In the genomic region with DNA sequence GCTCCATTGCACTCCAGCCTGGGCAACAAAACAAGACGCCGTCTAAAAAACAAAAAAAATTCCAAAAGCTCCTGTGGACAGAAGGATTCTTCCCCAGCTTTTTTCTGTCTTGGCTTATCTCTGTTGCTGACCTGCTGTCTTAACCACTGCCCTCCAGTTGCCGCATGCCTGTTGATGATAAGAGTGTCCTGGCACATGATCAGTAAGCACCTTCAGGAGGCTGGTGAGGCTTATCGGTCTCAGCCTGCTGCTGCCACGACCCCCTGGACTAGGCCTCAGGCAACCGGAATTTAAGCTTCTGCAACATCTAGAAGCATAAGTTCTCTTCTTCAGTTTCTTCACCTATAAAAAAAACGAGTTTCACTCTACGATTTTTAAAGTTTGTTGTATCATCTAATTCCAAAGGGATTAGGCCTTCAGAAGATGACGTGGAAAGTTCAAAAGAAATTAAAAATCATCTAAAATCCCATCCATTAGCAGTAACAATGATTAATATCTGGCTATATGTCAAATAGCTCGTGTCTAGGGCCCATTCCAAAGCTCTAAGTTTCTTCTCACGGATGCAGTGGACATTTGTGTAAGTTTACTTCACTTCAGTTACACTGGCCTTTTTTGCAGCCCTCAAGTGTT, we compare ENCODE assay signal across 1 cellular context.
TF ChIP-seq lines count a peak whose summit lies in the region.

No MANE protein-coding gene starts in this region.

TF ChIP-seq in K562, 482 proteins besides CTCF, POLR2A, EP300 and RAD21 (continued from another document and continues in another):
- peak; percentile 44; the same call in 1 of the 2 replicates for TF ChIP-seq GABPB1 (CRISPR knock-in tag; IDR thresholded peaks at IDR 0.05)
- peak; percentile 82 for TF ChIP-seq ETV1 (tag; conservative IDR thresholded peaks at IDR 0.05; ENCODE audit: low read depth)
- TF ChIP-seq BRD9 (IDR thresholded peaks at IDR 0.05; ENCODE audit: low read depth, partially characterized antibody) = peak; percentile 67
- no peak for TF ChIP-seq ZNF764 (CRISPR knock-in tag; IDR thresholded peaks at IDR 0.05; ENCODE audit: low read depth)
- TF ChIP-seq, protein P1, sequence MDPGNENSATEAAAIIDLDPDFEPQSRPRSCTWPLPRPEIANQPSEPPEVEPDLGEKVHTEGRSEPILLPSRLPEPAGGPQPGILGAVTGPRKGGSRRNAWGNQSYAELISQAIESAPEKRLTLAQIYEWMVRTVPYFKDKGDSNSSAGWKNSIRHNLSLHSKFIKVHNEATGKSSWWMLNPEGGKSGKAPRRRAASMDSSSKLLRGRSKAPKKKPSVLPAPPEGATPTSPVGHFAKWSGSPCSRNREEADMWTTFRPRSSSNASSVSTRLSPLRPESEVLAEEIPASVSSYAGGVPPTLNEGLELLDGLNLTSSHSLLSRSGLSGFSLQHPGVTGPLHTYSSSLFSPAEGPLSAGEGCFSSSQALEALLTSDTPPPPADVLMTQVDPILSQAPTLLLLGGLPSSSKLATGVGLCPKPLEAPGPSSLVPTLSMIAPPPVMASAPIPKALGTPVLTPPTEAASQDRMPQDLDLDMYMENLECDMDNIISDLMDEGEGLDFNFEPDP (CRISPR knock-in tag; IDR thresholded peaks at IDR 0.05) = no peak
- no peak for TF ChIP-seq WHSC1 (IDR thresholded peaks at IDR 0.05; ENCODE audit: low read length)
- TF ChIP-seq NR2C1 (IDR thresholded peaks at IDR 0.05) = peak; percentile 70
- TF ChIP-seq NR2C1 (tag; IDR thresholded peaks at IDR 0.05) = peak; percentile 85
- TF ChIP-seq JUN (IDR thresholded peaks at IDR 0.05; ENCODE audit: borderline replicate concordance, low read depth, low read length) = peak; percentile 60; the same call in 1 of the 2 replicates
- no peak for TF ChIP-seq JUN (CRISPR knock-in tag; IDR thresholded peaks at IDR 0.05; ENCODE audit: borderline replicate concordance)
- TF ChIP-seq, protein P2, sequence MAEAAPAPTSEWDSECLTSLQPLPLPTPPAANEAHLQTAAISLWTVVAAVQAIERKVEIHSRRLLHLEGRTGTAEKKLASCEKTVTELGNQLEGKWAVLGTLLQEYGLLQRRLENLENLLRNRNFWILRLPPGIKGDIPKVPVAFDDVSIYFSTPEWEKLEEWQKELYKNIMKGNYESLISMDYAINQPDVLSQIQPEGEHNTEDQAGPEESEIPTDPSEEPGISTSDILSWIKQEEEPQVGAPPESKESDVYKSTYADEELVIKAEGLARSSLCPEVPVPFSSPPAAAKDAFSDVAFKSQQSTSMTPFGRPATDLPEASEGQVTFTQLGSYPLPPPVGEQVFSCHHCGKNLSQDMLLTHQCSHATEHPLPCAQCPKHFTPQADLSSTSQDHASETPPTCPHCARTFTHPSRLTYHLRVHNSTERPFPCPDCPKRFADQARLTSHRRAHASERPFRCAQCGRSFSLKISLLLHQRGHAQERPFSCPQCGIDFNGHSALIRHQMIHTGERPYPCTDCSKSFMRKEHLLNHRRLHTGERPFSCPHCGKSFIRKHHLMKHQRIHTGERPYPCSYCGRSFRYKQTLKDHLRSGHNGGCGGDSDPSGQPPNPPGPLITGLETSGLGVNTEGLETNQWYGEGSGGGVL (CRISPR knock-in tag; IDR thresholded peaks at IDR 0.05) = no peak
- TF ChIP-seq, protein P3, sequence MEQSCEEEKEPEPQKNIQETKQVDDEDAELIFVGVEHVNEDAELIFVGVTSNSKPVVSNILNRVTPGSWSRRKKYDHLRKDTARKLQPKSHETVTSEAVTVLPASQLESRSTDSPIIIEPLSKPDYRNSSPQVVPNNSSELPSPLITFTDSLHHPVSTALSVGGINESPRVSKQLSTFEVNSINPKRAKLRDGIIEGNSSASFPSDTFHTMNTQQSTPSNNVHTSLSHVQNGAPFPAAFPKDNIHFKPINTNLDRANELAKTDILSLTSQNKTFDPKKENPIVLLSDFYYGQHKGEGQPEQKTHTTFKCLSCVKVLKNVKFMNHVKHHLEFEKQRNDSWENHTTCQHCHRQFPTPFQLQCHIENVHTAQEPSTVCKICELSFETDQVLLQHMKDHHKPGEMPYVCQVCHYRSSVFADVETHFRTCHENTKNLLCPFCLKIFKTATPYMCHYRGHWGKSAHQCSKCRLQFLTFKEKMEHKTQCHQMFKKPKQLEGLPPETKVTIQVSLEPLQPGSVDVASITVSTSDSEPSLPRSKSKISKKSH (CRISPR knock-in tag; IDR thresholded peaks at IDR 0.05) = no peak
- peak; percentile 98 for TF ChIP-seq STAT5A (IDR thresholded peaks at IDR 0.05; ENCODE audit: borderline replicate concordance, low read length)
- no peak for TF ChIP-seq NR4A1 (CRISPR knock-in tag; IDR thresholded peaks at IDR 0.05)
- TF ChIP-seq NR4A1 (tag; IDR thresholded peaks at IDR 0.05) = peak; percentile 96
- no peak for TF ChIP-seq PURB (CRISPR knock-in tag; IDR thresholded peaks at IDR 0.05; ENCODE audit: low read depth)
- no peak for TF ChIP-seq ILK (tag; IDR thresholded peaks at IDR 0.05; ENCODE audit: borderline replicate concordance, low read depth)
- TF ChIP-seq, protein P4, sequence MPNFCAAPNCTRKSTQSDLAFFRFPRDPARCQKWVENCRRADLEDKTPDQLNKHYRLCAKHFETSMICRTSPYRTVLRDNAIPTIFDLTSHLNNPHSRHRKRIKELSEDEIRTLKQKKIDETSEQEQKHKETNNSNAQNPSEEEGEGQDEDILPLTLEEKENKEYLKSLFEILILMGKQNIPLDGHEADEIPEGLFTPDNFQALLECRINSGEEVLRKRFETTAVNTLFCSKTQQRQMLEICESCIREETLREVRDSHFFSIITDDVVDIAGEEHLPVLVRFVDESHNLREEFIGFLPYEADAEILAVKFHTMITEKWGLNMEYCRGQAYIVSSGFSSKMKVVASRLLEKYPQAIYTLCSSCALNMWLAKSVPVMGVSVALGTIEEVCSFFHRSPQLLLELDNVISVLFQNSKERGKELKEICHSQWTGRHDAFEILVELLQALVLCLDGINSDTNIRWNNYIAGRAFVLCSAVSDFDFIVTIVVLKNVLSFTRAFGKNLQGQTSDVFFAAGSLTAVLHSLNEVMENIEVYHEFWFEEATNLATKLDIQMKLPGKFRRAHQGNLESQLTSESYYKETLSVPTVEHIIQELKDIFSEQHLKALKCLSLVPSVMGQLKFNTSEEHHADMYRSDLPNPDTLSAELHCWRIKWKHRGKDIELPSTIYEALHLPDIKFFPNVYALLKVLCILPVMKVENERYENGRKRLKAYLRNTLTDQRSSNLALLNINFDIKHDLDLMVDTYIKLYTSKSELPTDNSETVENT (CRISPR knock-in tag; IDR thresholded peaks at IDR 0.05) = no peak
- TF ChIP-seq HNRNPK (IDR thresholded peaks at IDR 0.05; ENCODE audit: low read depth, low read length, poor library complexity, severe bottlenecking) = no peak
- TF ChIP-seq ZNF140 (CRISPR knock-in tag; IDR thresholded peaks at IDR 0.05) = no peak
- TF ChIP-seq, protein P5, sequence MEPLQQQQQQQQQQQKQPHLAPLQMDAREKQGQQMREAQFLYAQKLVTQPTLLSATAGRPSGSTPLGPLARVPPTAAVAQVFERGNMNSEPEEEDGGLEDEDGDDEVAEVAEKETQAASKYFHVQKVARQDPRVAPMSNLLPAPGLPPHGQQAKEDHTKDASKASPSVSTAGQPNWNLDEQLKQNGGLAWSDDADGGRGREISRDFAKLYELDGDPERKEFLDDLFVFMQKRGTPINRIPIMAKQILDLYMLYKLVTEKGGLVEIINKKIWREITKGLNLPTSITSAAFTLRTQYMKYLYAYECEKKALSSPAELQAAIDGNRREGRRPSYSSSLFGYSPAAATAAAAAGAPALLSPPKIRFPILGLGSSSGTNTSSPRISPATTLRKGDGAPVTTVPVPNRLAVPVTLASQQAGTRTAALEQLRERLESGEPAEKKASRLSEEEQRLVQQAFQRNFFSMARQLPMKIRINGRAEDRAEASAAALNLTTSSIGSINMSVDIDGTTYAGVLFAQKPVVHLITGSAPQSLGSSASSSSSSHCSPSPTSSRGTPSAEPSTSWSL (CRISPR knock-in tag; IDR thresholded peaks at IDR 0.05; ENCODE audit: borderline replicate concordance) = 0 out of 2 replicates have a peak, but pooled peaks have one; percentile 18
- TF ChIP-seq SP1 (CRISPR knock-in tag; IDR thresholded peaks at IDR 0.05) = peak; percentile 75; the same call in 1 of the 2 replicates
- TF ChIP-seq, protein P6, sequence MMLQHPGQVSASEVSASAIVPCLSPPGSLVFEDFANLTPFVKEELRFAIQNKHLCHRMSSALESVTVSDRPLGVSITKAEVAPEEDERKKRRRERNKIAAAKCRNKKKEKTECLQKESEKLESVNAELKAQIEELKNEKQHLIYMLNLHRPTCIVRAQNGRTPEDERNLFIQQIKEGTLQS (IDR thresholded peaks at IDR 0.05) = no peak; the same call in 1 of the 2 replicates
- TF ChIP-seq, protein P6 (CRISPR knock-in tag; conservative IDR thresholded peaks at IDR 0.05) = 0 out of 2 replicates have a peak, but pooled peaks have one; percentile 55
- TF ChIP-seq ELF4 (CRISPR knock-in tag; IDR thresholded peaks at IDR 0.05) = peak; percentile 99
- TF ChIP-seq TFAM (CRISPR knock-in tag; conservative IDR thresholded peaks at IDR 0.05) = no peak
- TF ChIP-seq NCOA2 (IDR thresholded peaks at IDR 0.05; ENCODE audit: partially characterized antibody in 2 of 2) = peak; percentile 83 to 88
- no peak; the same call in 1 of the 2 replicates for TF ChIP-seq NFE2L1 (tag; IDR thresholded peaks at IDR 0.05; ENCODE audit: borderline replicate concordance, low read depth)
- no peak for TF ChIP-seq ZNF778 (CRISPR knock-in tag; IDR thresholded peaks at IDR 0.05)
- TF ChIP-seq, protein P7, sequence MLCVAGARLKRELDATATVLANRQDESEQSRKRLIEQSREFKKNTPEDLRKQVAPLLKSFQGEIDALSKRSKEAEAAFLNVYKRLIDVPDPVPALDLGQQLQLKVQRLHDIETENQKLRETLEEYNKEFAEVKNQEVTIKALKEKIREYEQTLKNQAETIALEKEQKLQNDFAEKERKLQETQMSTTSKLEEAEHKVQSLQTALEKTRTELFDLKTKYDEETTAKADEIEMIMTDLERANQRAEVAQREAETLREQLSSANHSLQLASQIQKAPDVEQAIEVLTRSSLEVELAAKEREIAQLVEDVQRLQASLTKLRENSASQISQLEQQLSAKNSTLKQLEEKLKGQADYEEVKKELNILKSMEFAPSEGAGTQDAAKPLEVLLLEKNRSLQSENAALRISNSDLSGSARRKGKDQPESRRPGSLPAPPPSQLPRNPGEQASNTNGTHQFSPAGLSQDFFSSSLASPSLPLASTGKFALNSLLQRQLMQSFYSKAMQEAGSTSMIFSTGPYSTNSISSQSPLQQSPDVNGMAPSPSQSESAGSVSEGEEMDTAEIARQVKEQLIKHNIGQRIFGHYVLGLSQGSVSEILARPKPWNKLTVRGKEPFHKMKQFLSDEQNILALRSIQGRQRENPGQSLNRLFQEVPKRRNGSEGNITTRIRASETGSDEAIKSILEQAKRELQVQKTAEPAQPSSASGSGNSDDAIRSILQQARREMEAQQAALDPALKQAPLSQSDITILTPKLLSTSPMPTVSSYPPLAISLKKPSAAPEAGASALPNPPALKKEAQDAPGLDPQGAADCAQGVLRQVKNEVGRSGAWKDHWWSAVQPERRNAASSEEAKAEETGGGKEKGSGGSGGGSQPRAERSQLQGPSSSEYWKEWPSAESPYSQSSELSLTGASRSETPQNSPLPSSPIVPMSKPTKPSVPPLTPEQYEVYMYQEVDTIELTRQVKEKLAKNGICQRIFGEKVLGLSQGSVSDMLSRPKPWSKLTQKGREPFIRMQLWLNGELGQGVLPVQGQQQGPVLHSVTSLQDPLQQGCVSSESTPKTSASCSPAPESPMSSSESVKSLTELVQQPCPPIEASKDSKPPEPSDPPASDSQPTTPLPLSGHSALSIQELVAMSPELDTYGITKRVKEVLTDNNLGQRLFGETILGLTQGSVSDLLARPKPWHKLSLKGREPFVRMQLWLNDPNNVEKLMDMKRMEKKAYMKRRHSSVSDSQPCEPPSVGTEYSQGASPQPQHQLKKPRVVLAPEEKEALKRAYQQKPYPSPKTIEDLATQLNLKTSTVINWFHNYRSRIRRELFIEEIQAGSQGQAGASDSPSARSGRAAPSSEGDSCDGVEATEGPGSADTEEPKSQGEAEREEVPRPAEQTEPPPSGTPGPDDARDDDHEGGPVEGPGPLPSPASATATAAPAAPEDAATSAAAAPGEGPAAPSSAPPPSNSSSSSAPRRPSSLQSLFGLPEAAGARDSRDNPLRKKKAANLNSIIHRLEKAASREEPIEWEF (CRISPR knock-in tag; IDR thresholded peaks at IDR 0.05) = no peak
- TF ChIP-seq, protein P8, sequence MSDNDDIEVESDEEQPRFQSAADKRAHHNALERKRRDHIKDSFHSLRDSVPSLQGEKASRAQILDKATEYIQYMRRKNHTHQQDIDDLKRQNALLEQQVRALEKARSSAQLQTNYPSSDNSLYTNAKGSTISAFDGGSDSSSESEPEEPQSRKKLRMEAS (CRISPR knock-in tag; IDR thresholded peaks at IDR 0.05) = peak; percentile 63
- TF ChIP-seq ESRRA (IDR thresholded peaks at IDR 0.05; ENCODE audit: borderline replicate concordance, low read depth) = peak; percentile 94; the same call in 1 of the 2 replicates
- no peak for TF ChIP-seq IRF2 (CRISPR knock-in tag; IDR thresholded peaks at IDR 0.05)
- TF ChIP-seq PRMT5 (CRISPR knock-in tag; IDR thresholded peaks at IDR 0.05) = no peak
- TF ChIP-seq, protein P9, sequence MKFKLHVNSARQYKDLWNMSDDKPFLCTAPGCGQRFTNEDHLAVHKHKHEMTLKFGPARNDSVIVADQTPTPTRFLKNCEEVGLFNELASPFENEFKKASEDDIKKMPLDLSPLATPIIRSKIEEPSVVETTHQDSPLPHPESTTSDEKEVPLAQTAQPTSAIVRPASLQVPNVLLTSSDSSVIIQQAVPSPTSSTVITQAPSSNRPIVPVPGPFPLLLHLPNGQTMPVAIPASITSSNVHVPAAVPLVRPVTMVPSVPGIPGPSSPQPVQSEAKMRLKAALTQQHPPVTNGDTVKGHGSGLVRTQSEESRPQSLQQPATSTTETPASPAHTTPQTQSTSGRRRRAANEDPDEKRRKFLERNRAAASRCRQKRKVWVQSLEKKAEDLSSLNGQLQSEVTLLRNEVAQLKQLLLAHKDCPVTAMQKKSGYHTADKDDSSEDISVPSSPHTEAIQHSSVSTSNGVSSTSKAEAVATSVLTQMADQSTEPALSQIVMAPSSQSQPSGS (CRISPR knock-in tag; IDR thresholded peaks at IDR 0.05) = no peak
